Comparison of ENCODE assay signal across 17 cellular contexts in the genomic region with DNA sequence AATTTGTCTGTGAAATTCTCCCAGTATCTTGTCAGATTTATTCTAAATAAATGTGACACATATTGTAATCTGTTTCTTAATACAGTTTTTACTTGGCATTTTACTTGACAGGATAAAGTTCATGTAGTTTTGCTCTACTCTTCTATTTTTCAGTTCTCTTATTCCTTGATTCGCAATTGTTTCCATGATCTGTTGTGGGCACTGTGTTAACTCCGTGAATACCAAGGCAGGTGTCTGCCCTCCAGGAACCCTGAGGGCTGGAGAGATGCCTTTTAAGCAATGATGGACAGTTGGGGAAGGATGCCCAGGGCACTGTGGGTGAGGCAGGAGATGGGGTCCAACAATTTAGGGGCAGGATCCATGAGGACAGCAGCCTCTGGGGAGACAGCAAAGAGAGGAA. TPM values are rescaled to one million over a fixed set of nuclear protein-coding genes. Genes with fewer than 3 reads are reported as not detected.
DNase-seq lines count a peak whose midpoint lies in the region; ATAC-seq and TF ChIP-seq lines count a peak whose summit lies in the region.
"Had no signal": no experiment of that assay in that cellular context is flagged by ENCODE, and none has a peak within 500 bp of the region (broad histone marks: within the 10 kb centered on the region; RNA-seq: fewer than 3 reads in every experiment).

No MANE protein-coding gene starts in this region.

- H4K20me1 ChIP-seq in PC-3 (ENCODE audit: low read length), result no peaks in the 10 kb centered on the region

- DNase-seq in PC-3 (no peak), lower lobe of right lung (no peak), suprapubic skin (ENCODE audit: low spot score in 2 of 2) (no peak), sciatic nerve (ENCODE audit: low spot score) (no peak)
- DNase-seq: activated CD4-positive, alpha-beta memory T cell treated with anti-CD3 and anti-CD28 coated beads for 36 hours; activated T-cell treated with anti-CD3 and anti-CD28 coated beads, Interleukin-2, amount 50 U/mL, for 72 hours; NCI-H1436; NCI-H226; NK-92 treated with Interleukin-12 subunit alpha and Interleukin-12 subunit beta, amount 100 ng/mL, for 24 hours; RPMI8226; stimulated activated CD4-positive, alpha-beta T cell treated with anti-CD3 and anti-CD28 coated beads, Interleukin-2, amount 100 ng/mL, for 48 hours had no signal

- POLR2A ChIA-PET in PC-3 (lab: Charles Lee; ENCODE audit: unreplicated experiment), result no interaction called here

- peaks cover 34% of the 10 kb centered on the region for H3K79me2 ChIP-seq in PC-3 (ENCODE audit: low read length)

- no peak overlapping the region for H3K27ac ChIP-seq in PC-3 (ENCODE audit: low read length)
- peak overlapping the region; percentile 62 for H3K27ac ChIP-seq in cingulate gyrus (ENCODE audit: low read depth, low read length)
- H3K27ac ChIP-seq in lower lobe of right lung, result peak overlapping the region; percentile 78
- peak overlapping the region; percentile 76 for H3K27ac ChIP-seq in suprapubic skin
- H3K27ac ChIP-seq: C4-2B, thyroid gland had no signal

- TF ChIP-seq POLR2A in suprapubic skin (IDR thresholded peaks at IDR 0.05), result no peak

- TF ChIP-seq CTCF in PC-3 (conservative IDR thresholded peaks at IDR 0.05; ENCODE audit: low read depth, low read length), result no peak
- TF ChIP-seq CTCF in lower lobe of right lung (IDR thresholded peaks at IDR 0.05), result no peak
- no peak for TF ChIP-seq CTCF in suprapubic skin (IDR thresholded peaks at IDR 0.05)

- BruUV-seq in PC-3 (replicated peaks; lab: Mats Ljungman, UMichigan), result no TSS peak

- H3K9me3 ChIP-seq in PC-3 (ENCODE audit: low read length), result no peaks in the 10 kb centered on the region
- H3K9me3 ChIP-seq in lower lobe of right lung, result no peaks in the 10 kb centered on the region
- H3K9me3 ChIP-seq in suprapubic skin, result no peaks in the 10 kb centered on the region
- H3K9me3 ChIP-seq: thyroid gland had no signal

- H3K4me3 ChIP-seq in PC-3 (ENCODE audit: low read length) (peak overlapping the region; percentile 34; the same call in 1 of the 2 replicates), lower lobe of right lung (peak overlapping the region; percentile 57), suprapubic skin (peak overlapping the region; percentile 24)
- H3K4me3 ChIP-seq: thyroid gland had no signal

- H3K4me2 ChIP-seq in PC-3 (ENCODE audit: low read length), result peak overlapping the region; percentile 60

- H3K36me3 ChIP-seq in PC-3 (ENCODE audit: low read depth, low read length), result no peaks in the 10 kb centered on the region
- H3K36me3 ChIP-seq in lower lobe of right lung, result no peaks in the 10 kb centered on the region
- H3K36me3 ChIP-seq in suprapubic skin, result no peaks in the 10 kb centered on the region
- H3K36me3 ChIP-seq: thyroid gland had no signal

- H3K9ac ChIP-seq in PC-3 (ENCODE audit: low read length), result no peak overlapping the region

- intact Hi-C loops in PC-3 (cut with micrococcal nuclease) (no loop called here), lower lobe of right lung (cut with DNase I) (no loop called here), sciatic nerve (cut with DNase I) (no loop called here)

- no peak overlapping the region for H2AFZ ChIP-seq in PC-3 (ENCODE audit: low read length)

- H3F3A ChIP-seq in PC-3 (ENCODE audit: low read length, unreplicated experiment), result no peaks in the 10 kb centered on the region

- WGBS in suprapubic skin, result 60% methylated on average over 2 of the region's 2 CpGs

- H3K4me1 ChIP-seq in PC-3 (ENCODE audit: insufficient read depth, low read length) (peaks cover 5% of the 10 kb centered on the region; the same call in 1 of the 2 replicates), lower lobe of right lung (peaks cover 39% of the 10 kb centered on the region), suprapubic skin (peaks cover 17% of the 10 kb centered on the region)

- H3K27me3 ChIP-seq in PC-3 (ENCODE audit: low read length), result no peaks in the 10 kb centered on the region
- peaks cover 33% of the 10 kb centered on the region for H3K27me3 ChIP-seq in lower lobe of right lung (ENCODE audit: low read depth)
- peaks cover 26% of the 10 kb centered on the region for H3K27me3 ChIP-seq in suprapubic skin
- H3K27me3 ChIP-seq: thyroid gland had no signal

- CTCF ChIA-PET in PC-3 (lab: Charles Lee), result interaction anchor here (0.6 kb wide), 1 partner anchor 435 kb away, joined by 9 read pairs; no protein-coding TSS in a partner anchor

- TF ChIP-seq EP300 in suprapubic skin (IDR thresholded peaks at IDR 0.05), result no peak

- H3K9me2 ChIP-seq in PC-3 (replicated peaks; ENCODE audit: low read length), result no peaks in the 10 kb centered on the region

- no peak for ATAC-seq in PC-3
- ATAC-seq in lower lobe of right lung, result no peak
- ATAC-seq in HG03159 (IDR thresholded peaks at IDR 0.05; ENCODE audit: unreplicated experiment), result no peak
- ATAC-seq in GM18511 (IDR thresholded peaks at IDR 0.05; ENCODE audit: unreplicated experiment), result no peak
- no peak for ATAC-seq in sciatic nerve
- ATAC-seq in GM21737 (IDR thresholded peaks at IDR 0.05; ENCODE audit: unreplicated experiment), result no peak
- ATAC-seq: activated T-cell treated with anti-CD3 and anti-CD28 coated beads, Interleukin-2, amount 50 U/mL, for 72 hours had no signal

RNA-seq across cellular contexts. Expression of a gene that starts 3.1 kb away (rescaled TPM):
- total RNA-seq in PC-3 (2014; rRNA removed), result 32.0 and 38.0 TPM in 2 replicates
- 22.4 TPM for total RNA-seq in lower lobe of right lung
- 1 to 10 TPM; 2.1 to 6.4 (median 3.6) TPM for total RNA-seq in suprapubic skin
- total RNA-seq in sciatic nerve, result 88.2 TPM
- total RNA-seq: activated CD4-positive, alpha-beta memory T cell treated with anti-CD3 and anti-CD28 coated beads for 36 hours; activated T-cell treated with anti-CD3 and anti-CD28 coated beads, Interleukin-2, amount 50 U/mL, for 72 hours had no signal
